Comparison of ENCODE assay signal across 8 cellular contexts in genomic region chr10:84329986-84330651, GRCh38. TPM values are rescaled to one million over a fixed set of nuclear protein-coding genes. Genes with fewer than 3 reads are reported as not detected.
DNase-seq lines count a peak whose midpoint lies in the region; ATAC-seq, FAIRE-seq and TF ChIP-seq lines count a peak whose summit lies in the region.

No MANE protein-coding gene starts in this region.

- H3K4me3 Mint-ChIP-seq in CD4-positive, alpha-beta T cell, result peak overlapping the region; percentile 92

- no peak overlapping the region for H3K9ac ChIP-seq in GM12878 (ENCODE audit: control insufficient read depth, insufficient read depth, low read length)
- H3K9ac ChIP-seq in parathyroid adenoma, result no peak overlapping the region

- CTCF ChIA-PET in CD4-positive, alpha-beta T cell (lab: Charles Lee), result interaction anchor here (1.5 kb wide), 1 partner anchor 22 kb away, joined by 5 read pairs; no protein-coding TSS in a partner anchor
- CTCF ChIA-PET in GM12878 (lab: Yijun Ruan, JAX), result interaction anchor here (0.7 to 2.9 kb wide), 5 partner anchors 12 to 207 kb away, joined by 4 to 8 read pairs (median 5); no protein-coding TSS in a partner anchor

- peak; percentile 99 for FAIRE-seq in GM12878 (lab: Jason Lieb, UNC)

- POLR2A ChIA-PET in CD4-positive, alpha-beta T cell (lab: Charles Lee), result interaction anchor here (0.8 to 3.0 kb wide), 9 partner anchors 8 to 207 kb away, joined by 3 to 14 read pairs (median 4); partner anchors contain the start of gene GHITM
- POLR2A ChIA-PET in GM12878 (lab: Charles Lee), result interaction anchor here (1.0 kb wide), 2 partner anchors 14 kb away, joined by 3 to 4 read pairs; no protein-coding TSS in a partner anchor

- no peak overlapping the region for H2AFZ ChIP-seq in GM12878 (ENCODE audit: control insufficient read depth, low read depth, low read length)
- H2AFZ ChIP-seq in parathyroid adenoma, result no peak overlapping the region

- no TSS peak for BruUV-seq in GM12878 (replicated peaks; lab: Mats Ljungman, UMichigan)

- TF ChIP-seq POLR2A in GM12878 (IDR thresholded peaks at IDR 0.05; ENCODE audit: low read depth, low read length), result no peak

- no peaks in the 10 kb centered on the region for H3K36me3 ChIP-seq in GM12878 (ENCODE audit: control insufficient read depth in 2 of 2, insufficient read depth in 2 of 2, low read length in 1 of 2)
- H3K36me3 ChIP-seq in parathyroid adenoma (ENCODE audit: control insufficient read depth, insufficient read depth, low read length), result no peaks in the 10 kb centered on the region

- no peaks in the 10 kb centered on the region for H3K27me3 ChIP-seq in CD4-positive, alpha-beta T cell (ENCODE audit: control insufficient read depth, insufficient read depth, low read length)
- no peaks in the 10 kb centered on the region for H3K27me3 ChIP-seq in GM12878 (replicated peaks in 1 of 2; ENCODE audit: control insufficient read depth in 2 of 2, insufficient read depth in 2 of 2, low read length in 1 of 2)
- H3K27me3 ChIP-seq in parathyroid adenoma (ENCODE audit: control insufficient read depth, insufficient read depth, low read length), result no peaks in the 10 kb centered on the region

- H3K4me3 ChIP-seq in GM12878 (peak overlapping the region; percentile 75), parathyroid adenoma (ENCODE audit: low read depth, low read length) (peak overlapping the region; percentile 72)

- DNase-seq in CD4-positive, alpha-beta T cell, result peak in 5 of 10 experiments; percentile 28 to 50 (median 31)
- peak; percentile 72 for DNase-seq in GM12878 (ENCODE audit: low read depth, low spot score)
- DNase-seq in RKO (ENCODE audit: low spot score), result no peak
- no peak for DNase-seq in NCI-H69 (lab: John Stamatoyannopoulos, UW)
- DNase-seq in dermis blood vessel endothelial cell, result no peak

- H3K27me3 Mint-ChIP-seq in CD4-positive, alpha-beta T cell, result no peaks in the 10 kb centered on the region

- 0 out of 2 replicates have a peak, but pooled peaks have one; percentile 2 for TF ChIP-seq RAD21 in GM12878 (IDR thresholded peaks at IDR 0.05; ENCODE audit: insufficient read depth, low read depth, low read length)

- H3K4me2 ChIP-seq in GM12878 (ENCODE audit: control insufficient read depth, insufficient read depth) (peak overlapping the region; percentile 85), parathyroid adenoma (ENCODE audit: low read length) (peak overlapping the region; percentile 48)

- RAD21 ChIA-PET in GM12878 (lab: Charles Lee; ENCODE audit: unreplicated experiment), result interaction anchor here (0.9 to 1.2 kb wide), 3 partner anchors 12 to 157 kb away, joined by 3 to 5 read pairs (median 4); no protein-coding TSS in a partner anchor

- 19% methylated on average over 7 of the region's 7 CpGs for WGBS in GM12878 (ENCODE audit: insufficient coverage, insufficient replicate concordance, low lambda C conversion rate, missing lambda C conversion rate)

- H3K4me1 ChIP-seq in GM12878 (ENCODE audit: control insufficient read depth, insufficient read depth, low read length) (peaks cover 19% of the 10 kb centered on the region), parathyroid adenoma (peaks cover 40% of the 10 kb centered on the region)

- TF ChIP-seq EP300 in GM12878 (IDR thresholded peaks at IDR 0.05; ENCODE audit: borderline replicate concordance in 1 of 2, control insufficient read depth in 1 of 2, low read depth in 2 of 2, low read length in 2 of 2), result peak; percentile 52 to 61; a peak in 1 of 4 replicates

- no peak for TF ChIP-seq CTCF in CD4-positive, alpha-beta T cell (IDR thresholded peaks at IDR 0.05)
- no peak for TF ChIP-seq CTCF in GM12878 (IDR thresholded peaks at IDR 0.05 in 2 of 3, conservative IDR thresholded peaks at IDR 0.05 in 1 of 3; ENCODE audit: control insufficient read depth in 2 of 3, extremely low read depth in 1 of 3, insufficient read depth in 1 of 3, low read depth in 3 of 3, low read length in 3 of 3)
- TF ChIP-seq CTCF in parathyroid adenoma (IDR thresholded peaks at IDR 0.05), result no peak

- H3K36me3 Mint-ChIP-seq in CD4-positive, alpha-beta T cell (ENCODE audit: low read depth), result peaks cover 22% of the 10 kb centered on the region

- in situ Hi-C loops in GM12878 (cut with MboI), result loop anchor here (5.0 kb wide), 1 partner anchor 188 kb away; no protein-coding TSS in a partner anchor

- H3K4me1 Mint-ChIP-seq in CD4-positive, alpha-beta T cell (ENCODE audit: low read depth), result peaks cover 48% of the 10 kb centered on the region

- H3K27ac ChIP-seq in CD4-positive, alpha-beta T cell (ENCODE audit: low read depth, low read length), result peak overlapping the region; percentile 92
- peak overlapping the region; percentile 69; the same call in 1 of the 2 replicates for H3K27ac ChIP-seq in GM12878 (ENCODE audit: control insufficient read depth, insufficient read depth)
- no peak overlapping the region for H3K27ac ChIP-seq in parathyroid adenoma

- no peaks in the 10 kb centered on the region for H3K9me3 Mint-ChIP-seq in CD4-positive, alpha-beta T cell

- no peaks in the 10 kb centered on the region for H3K9me3 ChIP-seq in CD4-positive, alpha-beta T cell (ENCODE audit: control insufficient read depth, low read length)
- no peaks in the 10 kb centered on the region for H3K9me3 ChIP-seq in GM12878 (replicated peaks; ENCODE audit: control insufficient read depth, insufficient read depth, low read length)
- H3K9me3 ChIP-seq in parathyroid adenoma (ENCODE audit: control insufficient read depth, low read length), result no peaks in the 10 kb centered on the region

- H3K79me2 ChIP-seq in GM12878 (ENCODE audit: control insufficient read depth, insufficient read depth, low read length) (peaks cover 11% of the 10 kb centered on the region), parathyroid adenoma (peaks cover 48% of the 10 kb centered on the region)

- ATAC-seq in CD4-positive, alpha-beta T cell (ENCODE audit: poor library complexity), result peak; percentile 29
- ATAC-seq in GM19397 (IDR thresholded peaks at IDR 0.05; ENCODE audit: unreplicated experiment), result peak; percentile 55
- ATAC-seq in HG03432 (IDR thresholded peaks at IDR 0.05; ENCODE audit: unreplicated experiment), result peak; percentile 63
- ATAC-seq in GM12878, result peak; percentile 65

- SMC1A ChIA-PET in GM12878 (lab: Charles Lee; ENCODE audit: uncharacterized antibody, unreplicated experiment), result interaction anchor here (1.3 to 2.6 kb wide), 3 partner anchors 13 to 25 kb away, joined by 4 to 14 read pairs (median 6); no protein-coding TSS in a partner anchor

- intact Hi-C loops in CD4-positive, alpha-beta T cell (cut with DNase I, micrococcal nuclease), result loop anchor here (2.0 to 5.0 kb wide), 2 partner anchors 191 to 1282 kb away; partner anchors contain the start of gene GHITM (in 1 of the 2)
- intact Hi-C loops in GM12878 (cut with micrococcal nuclease; ENCODE audit: unreplicated experiment), result loop anchor here (2.0 to 5.0 kb wide), 2 partner anchors 63 to 158 kb away; partner anchors contain the start of gene GPR15LG

- H3K27ac Mint-ChIP-seq in CD4-positive, alpha-beta T cell, result peak overlapping the region; percentile 99

- no peaks in the 10 kb centered on the region for H4K20me1 ChIP-seq in GM12878 (ENCODE audit: control insufficient read depth, insufficient read depth)

TF ChIP-seq in GM12878, 131 proteins besides CTCF, POLR2A, EP300 and RAD21 (continues in another document):
- no peak for TF ChIP-seq JUNB (IDR thresholded peaks at IDR 0.05)
- no peak for TF ChIP-seq ZBED1 (IDR thresholded peaks at IDR 0.05; ENCODE audit: borderline replicate concordance)
- TF ChIP-seq SKIL (IDR thresholded peaks at IDR 0.05; ENCODE audit: low read depth, poor library complexity, severe bottlenecking), result peak; percentile 100
- TF ChIP-seq FOXM1 (IDR thresholded peaks at IDR 0.05; ENCODE audit: low read depth, low read length), result no peak
- peak; percentile 80 for TF ChIP-seq MTA2 (IDR thresholded peaks at IDR 0.05; ENCODE audit: low read depth)
- peak; percentile 20 to 26; a peak in 1 of 4 replicates for TF ChIP-seq BHLHE40 (IDR thresholded peaks at IDR 0.05; ENCODE audit: borderline replicate concordance in 1 of 2, low read depth in 2 of 2, low read length in 1 of 2)
- TF ChIP-seq KDM1A (IDR thresholded peaks at IDR 0.05; ENCODE audit: borderline replicate concordance), result no peak

RNA-seq across cellular contexts. Expression of gene CCSER2, which starts 1.7 kb away (rescaled TPM):
- 100 to 1,000 TPM; 134 to 148 TPM for total RNA-seq in CD4-positive, alpha-beta T cell
- 87.2 and 91.9 TPM in 2 replicates for total RNA-seq in GM12878 (2013; cell fraction: nucleolus; rRNA removed)
- 8.8 and 9.2 TPM in 2 replicates for total RNA-seq in GM12878 (2014; rRNA removed)
- 15.3 and 16.9 TPM in 2 replicates for total RNA-seq in GM12878 (2014; rRNA removed; fragmentation: Illumina TruSeq; extraction: Trizol)
- 18.8 and 21.2 TPM in 2 replicates for total RNA-seq in GM12878 (2021)
- 4.6 TPM for polyA plus RNA-seq in GM12878 (2011; ENCODE audit: low read depth)
- 12.4 and 17.5 TPM in 2 replicates for polyA plus RNA-seq in GM12878 (2011; rRNA removed)
- 6.0 and 6.2 TPM in 2 replicates for polyA plus RNA-seq in GM12878 (2011; cell fraction: cytosol; rRNA removed)
- polyA plus RNA-seq in GM12878 (2011; cell fraction: nucleus; rRNA removed), result 4.8 and 5.8 TPM in 2 replicates
- polyA plus RNA-seq in GM12878 (2012), result 6.4 and 7.1 TPM in 2 replicates
- polyA plus RNA-seq in GM12878 (2014; fragmentation: Illumina TruSeq; extraction: Trizol), result 14.0 and 14.5 TPM in 2 replicates
- 1 to 10 TPM; 4.7 to 6.8 TPM for polyA plus RNA-seq in GM12878 (2014; fragmentation: Nextera tagmentation; extraction: Ambion mirVana)
- 5.3 and 5.4 TPM in 2 replicates for polyA plus RNA-seq in GM12878 (2014; rRNA removed)
- 10 to 100 TPM; 16.5 to 18.5 TPM for polyA plus RNA-seq in GM12878 (2016; fragmentation: Nextera tagmentation; extraction: Ambion mirVana)
- 14.1 and 21.2 TPM in 2 replicates for polyA minus RNA-seq in GM12878 (2011; rRNA and poly(A)+ RNA removed)
- polyA minus RNA-seq in GM12878 (2011; cell fraction: cytosol; rRNA and poly(A)+ RNA removed), result 9.9 and 10.8 TPM in 2 replicates
- 16.8 and 23.3 TPM in 2 replicates for polyA minus RNA-seq in GM12878 (2011; cell fraction: nucleus; rRNA and poly(A)+ RNA removed)
- total RNA-seq in dermis blood vessel endothelial cell, result 22.5 and 32.7 TPM in 2 replicates
